ENCODE assay signal across 19 cellular contexts in genomic region chr14:99892406-99892805, GRCh38.
A peak's percentile ranks its signal among the peaks of the same experiment; 100 is the strongest.
DNase-seq lines count a peak whose midpoint lies in the region; ATAC-seq, FAIRE-seq and TF ChIP-seq lines count a peak whose summit lies in the region.
"Had no signal": no experiment of that assay in that cellular context is flagged by ENCODE, and none has a peak within 500 bp of the region (broad histone marks: within the 10 kb centered on the region; RNA-seq: fewer than 3 reads in every experiment).

No MANE protein-coding gene starts in this region.

- RAD21 ChIA-PET in GM12878 (lab: Charles Lee; ENCODE audit: unreplicated experiment): no interaction called here

- no peaks in the 10 kb centered on the region for H3K4me1 Mint-ChIP-seq in CD8-positive, alpha-beta memory T cell

- no peak for TF ChIP-seq CTCF in GM12878 (IDR thresholded peaks at IDR 0.05 in 2 of 3, conservative IDR thresholded peaks at IDR 0.05 in 1 of 3; ENCODE audit: control insufficient read depth in 2 of 3, extremely low read depth in 1 of 3, insufficient read depth in 1 of 3, low read depth in 3 of 3, low read length in 3 of 3)
- no peak for TF ChIP-seq CTCF in fibroblast of the aortic adventitia (IDR thresholded peaks at IDR 0.05; ENCODE audit: insufficient read depth, low read length)

- no peak overlapping the region for H3K9ac ChIP-seq in GM12878 (ENCODE audit: control insufficient read depth, insufficient read depth, low read length)

- no peak overlapping the region for H3K27ac Mint-ChIP-seq in CD8-positive, alpha-beta memory T cell
- H3K27ac Mint-ChIP-seq: CD4-positive, alpha-beta T cell; GM23338 had no signal

- TF ChIP-seq POLR2A in GM12878 (IDR thresholded peaks at IDR 0.05; ENCODE audit: low read depth, low read length): no peak
- TF ChIP-seq POLR2A in GM12891 (IDR thresholded peaks at IDR 0.05; ENCODE audit: low read depth, low read length): no peak

- no peak for FAIRE-seq in GM12878 (lab: Jason Lieb, UNC)
- FAIRE-seq in GM12891 (lab: Jason Lieb, UNC): no peak
- FAIRE-seq: GM19239 had no signal

- peak overlapping the region; percentile 34; the same call in 1 of the 2 replicates for H3K4me2 ChIP-seq in GM12878 (ENCODE audit: control insufficient read depth, insufficient read depth)
- H3K4me2 ChIP-seq: GM23338 had no signal

- H3K9me3 Mint-ChIP-seq in CD8-positive, alpha-beta memory T cell: no peaks in the 10 kb centered on the region
- H3K9me3 Mint-ChIP-seq: CD4-positive, alpha-beta T cell; GM23338 had no signal

- no peaks in the 10 kb centered on the region for H3K4me1 ChIP-seq in GM12878 (ENCODE audit: control insufficient read depth, insufficient read depth, low read length)
- no peaks in the 10 kb centered on the region for H3K4me1 ChIP-seq in CD8-positive, alpha-beta memory T cell (ENCODE audit: insufficient read depth, low read length)

- BruUV-seq in GM12878 (replicated peaks; lab: Mats Ljungman, UMichigan): no TSS peak

- H3K4me3 ChIP-seq in GM12878 (no peak overlapping the region), fibroblast of the aortic adventitia (ENCODE audit: low read depth, low read length) (no peak overlapping the region)
- H3K4me3 ChIP-seq in CD8-positive, alpha-beta memory T cell (ENCODE audit: low read length): no peak overlapping the region
- H3K4me3 ChIP-seq: GM23338 had no signal

- intact Hi-C loops in GM12878 (cut with micrococcal nuclease; ENCODE audit: unreplicated experiment): loop anchor here (2.0 kb wide), 1 partner anchor 374 kb away; no protein-coding TSS in a partner anchor

- DNase-seq in NCI-H226 (peak; percentile 19), GM12878 (ENCODE audit: low read depth, low spot score) (no peak), fibroblast of the aortic adventitia (ENCODE audit: low read depth) (peak; percentile 70), Kasumi-1 (lab: John Stamatoyannopoulos, UW) (no peak), SHP77 (lab: John Stamatoyannopoulos, UW) (no peak), GM12891 (ENCODE audit: insufficient read length, low spot score) (no peak)
- DNase-seq in CD8-positive, alpha-beta memory T cell: no peak
- DNase-seq: Calu3; CD4-positive, alpha-beta T cell; HCEC 1CT; KBM-7; NCI-H187; NCI-H2107; NCI-H510A treated with DMSO at 0.1 percent for 48 hours; NCI-H774 had no signal

- peak; percentile 6 for ATAC-seq in GM18867 (IDR thresholded peaks at IDR 0.05; ENCODE audit: unreplicated experiment)
- ATAC-seq in GM12878: no peak; the same call in 2 of the 3 replicates
- ATAC-seq: GM23338 had no signal

- H3K36me3 Mint-ChIP-seq in CD8-positive, alpha-beta memory T cell: no peaks in the 10 kb centered on the region

- peaks cover 0 to 6% of the 10 kb centered on the region in 2 donors for H3K27me3 Mint-ChIP-seq in CD8-positive, alpha-beta memory T cell

- H3K27me3 ChIP-seq in GM12878 (replicated peaks in 1 of 2; ENCODE audit: control insufficient read depth in 2 of 2, insufficient read depth in 2 of 2, low read length in 1 of 2): peaks cover 0 to 1% of the 10 kb centered on the region in 2 experiments; a peak in 2 of 4 replicates
- no peaks in the 10 kb centered on the region for H3K27me3 ChIP-seq in CD8-positive, alpha-beta memory T cell (ENCODE audit: insufficient read depth, low read length, poor library complexity, severe bottlenecking)

- CTCF ChIA-PET in GM12878 (lab: Yijun Ruan, JAX): interaction anchor here (1.6 kb wide), 1 partner anchor 7 kb away, joined by 6 read pairs; no protein-coding TSS in a partner anchor
- CTCF ChIA-PET in CD8-positive, alpha-beta memory T cell (lab: Charles Lee): no interaction called here

- no peak overlapping the region for H3K4me3 Mint-ChIP-seq in CD8-positive, alpha-beta memory T cell
- H3K4me3 Mint-ChIP-seq: CD4-positive, alpha-beta T cell; GM23338 had no signal

- 76% methylated on average over 2 of the region's 2 CpGs for WGBS in GM12878 (ENCODE audit: insufficient coverage, insufficient replicate concordance, low lambda C conversion rate, missing lambda C conversion rate)

- POLR2A ChIA-PET in GM12878 (lab: Charles Lee): no interaction called here
- POLR2A ChIA-PET in CD8-positive, alpha-beta memory T cell (lab: Charles Lee): no interaction called here

- SMC1A ChIA-PET in GM12878 (lab: Charles Lee; ENCODE audit: uncharacterized antibody, unreplicated experiment): no interaction called here

- H2AFZ ChIP-seq in GM12878 (ENCODE audit: control insufficient read depth, low read depth, low read length): no peak overlapping the region
- H2AFZ ChIP-seq: GM23338 had no signal

- no peak for TF ChIP-seq RAD21 in GM12878 (IDR thresholded peaks at IDR 0.05; ENCODE audit: insufficient read depth, low read depth, low read length)

- in situ Hi-C loops in GM12878 (cut with MboI): no loop called here

- H3K36me3 ChIP-seq in GM12878 (ENCODE audit: control insufficient read depth in 2 of 2, insufficient read depth in 2 of 2, low read length in 1 of 2): no peaks in the 10 kb centered on the region
- H3K36me3 ChIP-seq in CD8-positive, alpha-beta memory T cell (ENCODE audit: insufficient read depth, low read length): no peaks in the 10 kb centered on the region

- H3K9me3 ChIP-seq in GM12878 (replicated peaks; ENCODE audit: control insufficient read depth, insufficient read depth, low read length): no peaks in the 10 kb centered on the region
- no peaks in the 10 kb centered on the region for H3K9me3 ChIP-seq in CD8-positive, alpha-beta memory T cell (ENCODE audit: low read length)

- no peaks in the 10 kb centered on the region for H4K20me1 ChIP-seq in GM12878 (ENCODE audit: control insufficient read depth, insufficient read depth)

- no peak for TF ChIP-seq EP300 in GM12878 (IDR thresholded peaks at IDR 0.05; ENCODE audit: borderline replicate concordance in 1 of 2, control insufficient read depth in 1 of 2, low read depth in 2 of 2, low read length in 2 of 2)

- H3K27ac ChIP-seq in GM12878 (ENCODE audit: control insufficient read depth, insufficient read depth): no peak overlapping the region
- no peak overlapping the region for H3K27ac ChIP-seq in CD8-positive, alpha-beta memory T cell (ENCODE audit: low read depth, low read length)
- H3K27ac ChIP-seq: RWPE1 had no signal

- H3K79me2 ChIP-seq in GM12878 (ENCODE audit: control insufficient read depth, insufficient read depth, low read length): no peaks in the 10 kb centered on the region

TF ChIP-seq in GM12878, 131 proteins besides CTCF, POLR2A, EP300 and RAD21 (continues in another document):
- TF ChIP-seq CREM (IDR thresholded peaks at IDR 0.05; ENCODE audit: low read depth) (no peak), TCF7 (IDR thresholded peaks at IDR 0.05; ENCODE audit: borderline replicate concordance) (no peak), CBFB (IDR thresholded peaks at IDR 0.05; ENCODE audit: low read depth) (no peak), PAX8 (IDR thresholded peaks at IDR 0.05) (no peak), MEF2B (IDR thresholded peaks at IDR 0.05; ENCODE audit: partially characterized antibody, poor library complexity, severe bottlenecking) (no peak)
- TF ChIP-seq, protein P1, sequence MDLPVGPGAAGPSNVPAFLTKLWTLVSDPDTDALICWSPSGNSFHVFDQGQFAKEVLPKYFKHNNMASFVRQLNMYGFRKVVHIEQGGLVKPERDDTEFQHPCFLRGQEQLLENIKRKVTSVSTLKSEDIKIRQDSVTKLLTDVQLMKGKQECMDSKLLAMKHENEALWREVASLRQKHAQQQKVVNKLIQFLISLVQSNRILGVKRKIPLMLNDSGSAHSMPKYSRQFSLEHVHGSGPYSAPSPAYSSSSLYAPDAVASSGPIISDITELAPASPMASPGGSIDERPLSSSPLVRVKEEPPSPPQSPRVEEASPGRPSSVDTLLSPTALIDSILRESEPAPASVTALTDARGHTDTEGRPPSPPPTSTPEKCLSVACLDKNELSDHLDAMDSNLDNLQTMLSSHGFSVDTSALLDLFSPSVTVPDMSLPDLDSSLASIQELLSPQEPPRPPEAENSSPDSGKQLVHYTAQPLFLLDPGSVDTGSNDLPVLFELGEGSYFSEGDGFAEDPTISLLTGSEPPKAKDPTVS (IDR thresholded peaks at IDR 0.05; ENCODE audit: low read depth, low read length): no peak
- TF ChIP-seq, protein P2, sequence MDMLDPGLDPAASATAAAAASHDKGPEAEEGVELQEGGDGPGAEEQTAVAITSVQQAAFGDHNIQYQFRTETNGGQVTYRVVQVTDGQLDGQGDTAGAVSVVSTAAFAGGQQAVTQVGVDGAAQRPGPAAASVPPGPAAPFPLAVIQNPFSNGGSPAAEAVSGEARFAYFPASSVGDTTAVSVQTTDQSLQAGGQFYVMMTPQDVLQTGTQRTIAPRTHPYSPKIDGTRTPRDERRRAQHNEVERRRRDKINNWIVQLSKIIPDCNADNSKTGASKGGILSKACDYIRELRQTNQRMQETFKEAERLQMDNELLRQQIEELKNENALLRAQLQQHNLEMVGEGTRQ (IDR thresholded peaks at IDR 0.05; ENCODE audit: borderline replicate concordance, low read depth, low read length): no peak

TF ChIP-seq in GM12891, 5 proteins besides CTCF, POLR2A, EP300 and RAD21:
- TF ChIP-seq POLR2AphosphoS5 (IDR thresholded peaks at IDR 0.05; ENCODE audit: low read depth, low read length) (no peak), TAF1 (IDR thresholded peaks at IDR 0.05; ENCODE audit: low read depth, low read length) (no peak), SPI1 (IDR thresholded peaks at IDR 0.05; ENCODE audit: low read depth, low read length) (no peak), PAX5 (IDR thresholded peaks at IDR 0.05; ENCODE audit: insufficient read depth, low read length, severe bottlenecking) (no peak), POU2F2 (IDR thresholded peaks at IDR 0.05; ENCODE audit: low read depth, low read length) (no peak)

Comparison
In these comparisons a context has a peak if more than half of its experiments do, and no peak if none do; other contexts are left out.
1. DNase-seq: peak in NCI-H226 (single experiment) and fibroblast of the aortic adventitia (single experiment); none in GM12878 (single experiment), Kasumi-1 (0 of 2), CD8-positive, alpha-beta memory T cell (0 of 5), SHP77 (0 of 2) and GM12891 (single experiment).